ENCODE assay signal across 19 cellular contexts in the genomic region with DNA sequence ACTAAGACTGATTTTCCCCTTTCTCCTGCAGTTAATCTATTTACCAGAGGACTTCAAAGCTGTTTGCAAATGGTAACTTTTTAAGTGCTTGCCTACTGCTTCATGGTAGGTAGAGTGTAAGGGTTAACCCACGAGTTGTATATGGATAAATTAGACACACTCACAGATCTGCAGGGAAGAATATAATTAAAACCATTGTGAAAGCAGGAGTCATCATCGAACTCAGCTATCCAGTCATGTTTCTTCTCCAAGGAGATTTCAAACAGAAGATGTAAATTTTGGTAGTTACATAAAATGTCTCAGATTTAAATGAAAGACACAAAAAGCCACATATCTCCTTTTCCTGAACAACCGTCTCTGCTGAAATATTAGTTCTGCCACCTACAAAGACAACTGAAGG. TPM values are rescaled to one million over a fixed set of nuclear protein-coding genes. Genes with fewer than 3 reads are reported as not detected.
DNase-seq lines count a peak whose midpoint lies in the region; ATAC-seq and TF ChIP-seq lines count a peak whose summit lies in the region.
"Had no signal": no experiment of that assay in that cellular context is flagged by ENCODE, and none has a peak within 500 bp of the region (broad histone marks: within the 10 kb centered on the region; RNA-seq: fewer than 3 reads in every experiment).

No MANE protein-coding gene starts in this region.

- no peak for TF ChIP-seq EP300 in suprapubic skin (IDR thresholded peaks at IDR 0.05)

- peak overlapping the region; percentile 80 for H3K4me3 ChIP-seq in adipocyte (ENCODE audit: low read length)
- no peak overlapping the region for H3K4me3 ChIP-seq in foreskin fibroblast (ENCODE audit: low read depth in 1 of 2, low read length in 2 of 2)
- no peak overlapping the region for H3K4me3 ChIP-seq in suprapubic skin
- H3K4me3 ChIP-seq in mesendoderm (ENCODE audit: low read length), result no peak overlapping the region
- H3K4me3 ChIP-seq: K562, Peyer's patch, SJSA1 had no signal

- H3K9ac ChIP-seq in adipocyte (ENCODE audit: low read length), result peak overlapping the region; percentile 79
- no peak overlapping the region for H3K9ac ChIP-seq in mesendoderm (ENCODE audit: low read length)

- H3K9me3 ChIP-seq in adipocyte (ENCODE audit: control insufficient read depth, low read length), result no peaks in the 10 kb centered on the region
- no peaks in the 10 kb centered on the region for H3K9me3 ChIP-seq in suprapubic skin
- H3K9me3 ChIP-seq: Peyer's patch, SJSA1 had no signal

- H3K27ac ChIP-seq in suprapubic skin (peak overlapping the region; percentile 79), mesendoderm (ENCODE audit: low read depth, low read length) (no peak overlapping the region)
- H3K27ac ChIP-seq: Peyer's patch, SJSA1 had no signal

- H4K5ac ChIP-seq in mesendoderm (ENCODE audit: low read length), result no peak overlapping the region

- H3K27me3 ChIP-seq in adipocyte (replicated peaks; ENCODE audit: control insufficient read depth, insufficient read depth, low read length) (no peaks in the 10 kb centered on the region), suprapubic skin (no peaks in the 10 kb centered on the region), mesendoderm (ENCODE audit: insufficient read depth, low read length, poor library complexity) (no peaks in the 10 kb centered on the region)
- H3K27me3 ChIP-seq: Peyer's patch, SJSA1 had no signal

- ATAC-seq in GM18511 (IDR thresholded peaks at IDR 0.05; ENCODE audit: unreplicated experiment), result no peak

- H3K4me1 ChIP-seq in adipocyte (ENCODE audit: control insufficient read depth, insufficient read depth, low read length) (peaks cover 24% of the 10 kb centered on the region), suprapubic skin (peaks cover 23% of the 10 kb centered on the region), mesendoderm (ENCODE audit: control insufficient read depth, low read depth, low read length) (no peaks in the 10 kb centered on the region)
- H3K4me1 ChIP-seq: SJSA1 had no signal

- no peak overlapping the region for H3K56ac ChIP-seq in mesendoderm (ENCODE audit: low read length)

- H3K79me2 ChIP-seq in mesendoderm (ENCODE audit: control insufficient read depth, insufficient read depth, low read length), result no peaks in the 10 kb centered on the region

- no peak for TF ChIP-seq CTCF in foreskin fibroblast (IDR thresholded peaks at IDR 0.05; ENCODE audit: low read depth, low read length)
- TF ChIP-seq CTCF in suprapubic skin (IDR thresholded peaks at IDR 0.05), result no peak

- H2BK5ac ChIP-seq in mesendoderm (ENCODE audit: low read length), result no peak overlapping the region

- no peak overlapping the region for H3K4ac ChIP-seq in mesendoderm (ENCODE audit: low read depth, low read length)

- no peak overlapping the region for H2BK15ac ChIP-seq in mesendoderm (replicated peaks; ENCODE audit: low read depth)

- H3K36me3 ChIP-seq in adipocyte (ENCODE audit: control insufficient read depth, insufficient read depth, low read length, severe bottlenecking) (no peaks in the 10 kb centered on the region), suprapubic skin (no peaks in the 10 kb centered on the region), mesendoderm (ENCODE audit: control insufficient read depth, insufficient read depth, low read length) (no peaks in the 10 kb centered on the region)
- H3K36me3 ChIP-seq: Peyer's patch, SJSA1 had no signal

- no peak overlapping the region for H3K23ac ChIP-seq in mesendoderm (ENCODE audit: low read length)

- H4K8ac ChIP-seq in mesendoderm (ENCODE audit: low read depth, low read length), result no peak overlapping the region

- H3K79me1 ChIP-seq in mesendoderm (ENCODE audit: low read length), result no peaks in the 10 kb centered on the region

- H3K4me2 ChIP-seq in mesendoderm (ENCODE audit: low read length), result no peak overlapping the region

- no peak overlapping the region for H2AK5ac ChIP-seq in mesendoderm (ENCODE audit: low read length)

- H2BK120ac ChIP-seq in mesendoderm (ENCODE audit: low read depth, low read length), result no peak overlapping the region

- DNase-seq in GM03348 (ENCODE audit: low spot score), result peak; percentile 28
- peak; percentile 25 for DNase-seq in adipocyte (ENCODE audit: low read depth)
- DNase-seq in foreskin fibroblast, result peak; percentile 29 to 64
- no peak for DNase-seq in suprapubic skin (ENCODE audit: low spot score in 2 of 2)
- DNase-seq in NCI-H526 treated with DMSO at 0.1 percent for 48 hours (lab: John Stamatoyannopoulos, UW), result no peak
- DNase-seq in mesendoderm, result no peak
- DNase-seq: DMS153, GF-D8, NCI-H1092 treated with DMSO at 0.1 percent for 48 hours, NCI-H146, NCI-H2029 treated with DMSO at 0.1 percent for 48 hours, NCI-H2171, NCI-H446, Peyer's patch had no signal

- WGBS in suprapubic skin, result 18% methylated on average over 3 of the region's 3 CpGs
- no CpG with 5 or more reads among the region's 3 CpGs for WGBS in mesendoderm (ENCODE audit: extremely low coverage, insufficient coverage, low lambda C conversion rate)

- no peak for TF ChIP-seq POLR2A in suprapubic skin (IDR thresholded peaks at IDR 0.05)

- H3K18ac ChIP-seq in mesendoderm (ENCODE audit: low read length), result no peak overlapping the region

RNA-seq across cellular contexts. Expression of gene XG, which starts 0.5 kb away (rescaled TPM):
- total RNA-seq in suprapubic skin, result 10 to 100 TPM; 17.7 to 75.4 (median 38.7) TPM
- polyA plus RNA-seq in mesendoderm (2013, experiment 1 of 2), result 0.27 TPM
- 0.17 TPM for polyA plus RNA-seq in mesendoderm (2013, experiment 2 of 2)
- total RNA-seq: B cell, Daoy, K562, SJSA1 had no signal

Comparison
In these comparisons a context has a peak if more than half of its experiments do, and no peak if none do; other contexts are left out.
1. DNase-seq: peak in GM03348 (single experiment), adipocyte (single experiment) and foreskin fibroblast (2 of 2); none in suprapubic skin (0 of 2), NCI-H526 treated with DMSO at 0.1 percent for 48 hours (single experiment) and mesendoderm (single experiment).